Comparison of ENCODE assay signal across 26 cellular contexts in genomic region chrX:149472620-149473019, GRCh38. TPM values are rescaled to one million over a fixed set of nuclear protein-coding genes. Genes with fewer than 3 reads are reported as not detected.
DNase-seq lines count a peak whose midpoint lies in the region; ATAC-seq, FAIRE-seq and TF ChIP-seq lines count a peak whose summit lies in the region.
"Had no signal": no experiment of that assay in that cellular context is flagged by ENCODE, and none has a peak within 500 bp of the region (broad histone marks: within the 10 kb centered on the region; RNA-seq: fewer than 3 reads in every experiment).

No MANE protein-coding gene starts in this region.

- DNase-seq in GM19239 (ENCODE audit: insufficient read length, low spot score) (no peak), PC-3 (peak; percentile 32), foreskin melanocyte (peak; percentile 50), renal cortical epithelial cell (ENCODE audit: low read depth) (peak; percentile 89), NCI-H524 treated with DMSO at 0.1 percent for 48 hours (lab: John Stamatoyannopoulos, UW) (no peak), esophagus muscularis mucosa (ENCODE audit: extremely low spot score) (no peak), DMS79 treated with DMSO at 0.1 percent for 48 hours (lab: John Stamatoyannopoulos, UW) (no peak)
- DNase-seq: activated CD4-positive, CD25-positive, alpha-beta regulatory T cell treated with anti-CD3 and anti-CD28 coated beads, Interleukin-2, amount 50 U/mL, for 72 hours; activated CD8-positive, alpha-beta T cell treated with anti-CD3 and anti-CD28 coated beads for 36 hours; activated naive CD4-positive, alpha-beta T cell treated with anti-CD3 and anti-CD28 coated beads, Interleukin-2, amount 10 ng/mL, durations not matched to agents 7 days and 5 days; adrenal gland; C1 segment of cervical spinal cord; COR-L47; immature natural killer cell; left ventricle myocardium inferior; naive thymus-derived CD4-positive, alpha-beta T cell; NCI-H1417; NCI-H2029; NCI-H510A treated with DMSO at 0.1 percent for 48 hours; NK-92 treated with Interleukin-12 subunit alpha and Interleukin-12 subunit beta, amount 100 ng/mL, for 24 hours; SHP77; sigmoid colon; stimulated activated CD4-positive, alpha-beta T cell treated with anti-CD3 and anti-CD28 coated beads, Interleukin-4, amount 100 ng/mL, for 24 hours had no signal

- H3K27me3 ChIP-seq in PC-3 (ENCODE audit: low read length) (no peaks in the 10 kb centered on the region), esophagus muscularis mucosa (no peaks in the 10 kb centered on the region)
- H3K27me3 ChIP-seq: sigmoid colon, tibial nerve had no signal

- no peak for ATAC-seq in PC-3
- ATAC-seq: activated CD8-positive, alpha-beta T cell treated with anti-CD3 and anti-CD28 coated beads for 36 hours; naive thymus-derived CD4-positive, alpha-beta T cell had no signal

- TF ChIP-seq POLR2A in esophagus muscularis mucosa (IDR thresholded peaks at IDR 0.05; ENCODE audit: low read depth), result no peak

- no TSS peak for BruUV-seq in PC-3 (replicated peaks; lab: Mats Ljungman, UMichigan)

- intact Hi-C loops in PC-3 (cut with micrococcal nuclease) (no loop called here), esophagus muscularis mucosa (cut with DNase I) (loop anchor here (5.0 kb wide), 1 partner anchor 1425 kb away; no protein-coding TSS in a partner anchor)

- H3K9ac ChIP-seq in PC-3 (ENCODE audit: low read length), result no peak overlapping the region

- H3K4me2 ChIP-seq in PC-3 (ENCODE audit: low read length), result no peak overlapping the region

- no peak for TF ChIP-seq CTCF in PC-3 (conservative IDR thresholded peaks at IDR 0.05; ENCODE audit: low read depth, low read length)
- no peak for TF ChIP-seq CTCF in esophagus muscularis mucosa (IDR thresholded peaks at IDR 0.05)

- no peaks in the 10 kb centered on the region for H3K36me3 ChIP-seq in PC-3 (ENCODE audit: low read depth, low read length)
- no peaks in the 10 kb centered on the region for H3K36me3 ChIP-seq in esophagus muscularis mucosa
- H3K36me3 ChIP-seq: adrenal gland, left ventricle myocardium inferior, sigmoid colon, tibial nerve had no signal

- H3K9me2 ChIP-seq in PC-3 (replicated peaks; ENCODE audit: low read length), result no peaks in the 10 kb centered on the region

- no peaks in the 10 kb centered on the region for H3F3A ChIP-seq in PC-3 (ENCODE audit: low read length, unreplicated experiment)

- H4K20me1 ChIP-seq in PC-3 (ENCODE audit: low read length), result no peaks in the 10 kb centered on the region

- no peak for TF ChIP-seq EP300 in esophagus muscularis mucosa (IDR thresholded peaks at IDR 0.05)

- CTCF ChIA-PET in PC-3 (lab: Charles Lee), result no interaction called here

- H3K4me3 ChIP-seq in PC-3 (ENCODE audit: low read length), result no peak overlapping the region
- H3K4me3 ChIP-seq in esophagus muscularis mucosa, result no peak overlapping the region
- H3K4me3 ChIP-seq: adrenal gland, left ventricle myocardium inferior, sigmoid colon, tibial nerve had no signal

- H3K79me2 ChIP-seq in PC-3 (ENCODE audit: low read length), result no peaks in the 10 kb centered on the region

- no peak overlapping the region for H3K27ac ChIP-seq in PC-3 (ENCODE audit: low read length)
- H3K27ac ChIP-seq in esophagus muscularis mucosa (replicated peaks in 1 of 4), result no peak overlapping the region
- H3K27ac ChIP-seq: adrenal gland, left ventricle myocardium inferior, sigmoid colon had no signal

- POLR2A ChIA-PET in PC-3 (lab: Charles Lee; ENCODE audit: unreplicated experiment), result interaction anchor here (0.6 kb wide), 1 partner anchor 34 kb away, joined by 4 read pairs; no protein-coding TSS in a partner anchor

- peak; percentile 35 for FAIRE-seq in GM19239 (lab: Jason Lieb, UNC)
- FAIRE-seq: endothelial cell of umbilical vein, H1 had no signal

- H3K9me3 ChIP-seq in PC-3 (ENCODE audit: low read length), result no peaks in the 10 kb centered on the region
- H3K9me3 ChIP-seq in esophagus muscularis mucosa, result no peaks in the 10 kb centered on the region
- H3K9me3 ChIP-seq: adrenal gland, left ventricle myocardium inferior, sigmoid colon, tibial nerve had no signal

- H2AFZ ChIP-seq in PC-3 (ENCODE audit: low read length), result no peak overlapping the region

- H3K4me1 ChIP-seq in PC-3 (ENCODE audit: insufficient read depth, low read length) (no peaks in the 10 kb centered on the region), esophagus muscularis mucosa (peaks cover 0 to 8% (median 3%) of the 10 kb centered on the region in 4 donors)
- H3K4me1 ChIP-seq: adrenal gland, left ventricle myocardium inferior, sigmoid colon, tibial nerve had no signal

RNA-seq across cellular contexts. Expression of gene IDS, which starts 32.5 kb away (rescaled TPM):
- total RNA-seq in PC-3 (2014; rRNA removed) (68.4 and 72.9 TPM in 2 replicates), renal cortical epithelial cell (25.4 and 56.8 TPM in 2 replicates), esophagus muscularis mucosa (10 to 100 TPM; 80.2 to 91.0 (median 86.4) TPM)

Comparison
In these comparisons a context has a peak if more than half of its experiments do, and no peak if none do; other contexts are left out.
1. DNase-seq: peak in PC-3 (single experiment), foreskin melanocyte (single experiment) and renal cortical epithelial cell (single experiment); none in GM19239 (single experiment), NCI-H524 treated with DMSO at 0.1 percent for 48 hours (single experiment), esophagus muscularis mucosa (single experiment) and DMS79 treated with DMSO at 0.1 percent for 48 hours (single experiment).